Comparison of ENCODE assay signal across 15 cellular contexts in genomic region chr10:5604946-5605345, GRCh38.
DNase-seq lines count a peak whose midpoint lies in the region; ATAC-seq and TF ChIP-seq lines count a peak whose summit lies in the region.
"Had no signal": no experiment of that assay in that cellular context is flagged by ENCODE, and none has a peak within 500 bp of the region (broad histone marks: within the 10 kb centered on the region; RNA-seq: fewer than 3 reads in every experiment).

No MANE protein-coding gene starts in this region.

- DNase-seq in Right ventricle myocardium inferior (ENCODE audit: missing footprints) (peak; percentile 28), left ventricle myocardium inferior (no peak), chondrocyte (ENCODE audit: low spot score) (peak; percentile 38), DMS79 (lab: John Stamatoyannopoulos, UW) (no peak), adrenal gland (no peak)
- DNase-seq in CD8-positive, alpha-beta memory T cell = no peak
- DNase-seq: AML-193, DMS53, GM23248, H7 had no signal

- H3K36me3 ChIP-seq in left ventricle myocardium inferior (no peaks in the 10 kb centered on the region), adrenal gland (replicated peaks in 1 of 2) (no peaks in the 10 kb centered on the region)
- no peaks in the 10 kb centered on the region for H3K36me3 ChIP-seq in CD8-positive, alpha-beta memory T cell (ENCODE audit: insufficient read depth, low read length)
- H3K36me3 ChIP-seq: BLaER1 had no signal

- H3K4me3 Mint-ChIP-seq in chondrocyte (ENCODE audit: unreplicated experiment) (no peak overlapping the region), nephron (no peak overlapping the region)
- no peak overlapping the region for H3K4me3 Mint-ChIP-seq in CD8-positive, alpha-beta memory T cell
- H3K4me3 Mint-ChIP-seq: IgD-negative memory B cell had no signal

- WGBS in adrenal gland, 4 donors = 68 to 90% (median 77%) methylated on average over 7 of the region's 7 CpGs

- no peak for ATAC-seq in Right ventricle myocardium inferior
- no peak for ATAC-seq in HG03159 (IDR thresholded peaks at IDR 0.05; ENCODE audit: unreplicated experiment)

- H3K27ac ChIP-seq in left ventricle myocardium inferior (replicated peaks) (no peak overlapping the region), adrenal gland (no peak overlapping the region)
- H3K27ac ChIP-seq in CD8-positive, alpha-beta memory T cell (ENCODE audit: low read depth, low read length) = no peak overlapping the region
- H3K27ac ChIP-seq: 22Rv1, BLaER1, GM23248 had no signal

- no peaks in the 10 kb centered on the region for H3K36me3 Mint-ChIP-seq in chondrocyte (ENCODE audit: low read depth)
- no peaks in the 10 kb centered on the region for H3K36me3 Mint-ChIP-seq in nephron (ENCODE audit: low read depth)
- H3K36me3 Mint-ChIP-seq in CD8-positive, alpha-beta memory T cell = peaks cover 0 to 4% (median 0%) of the 10 kb centered on the region in 3 donors
- H3K36me3 Mint-ChIP-seq: IgD-negative memory B cell had no signal

- TF ChIP-seq POLR2A in adrenal gland (IDR thresholded peaks at IDR 0.05) = no peak

- no peaks in the 10 kb centered on the region for H3K9me3 Mint-ChIP-seq in chondrocyte (ENCODE audit: low read depth)
- no peaks in the 10 kb centered on the region for H3K9me3 Mint-ChIP-seq in nephron
- peaks cover 0 to 5% (median 0%) of the 10 kb centered on the region in 5 donors for H3K9me3 Mint-ChIP-seq in CD8-positive, alpha-beta memory T cell

- no peaks in the 10 kb centered on the region for H3K27me3 Mint-ChIP-seq in chondrocyte (ENCODE audit: low read depth)
- H3K27me3 Mint-ChIP-seq in nephron (ENCODE audit: low read depth) = peaks cover 5% of the 10 kb centered on the region
- peaks cover 4 to 19% of the 10 kb centered on the region in 2 donors for H3K27me3 Mint-ChIP-seq in CD8-positive, alpha-beta memory T cell

- H3K27ac Mint-ChIP-seq in chondrocyte (ENCODE audit: unreplicated experiment) = no peak overlapping the region
- H3K27ac Mint-ChIP-seq in nephron = peak overlapping the region in 2 of 3 experiments; percentile 30 to 61
- no peak overlapping the region for H3K27ac Mint-ChIP-seq in CD8-positive, alpha-beta memory T cell

- H3K9me3 ChIP-seq in left ventricle myocardium inferior (replicated peaks) (no peaks in the 10 kb centered on the region), adrenal gland (replicated peaks in 1 of 3) (no peaks in the 10 kb centered on the region)
- no peaks in the 10 kb centered on the region for H3K9me3 ChIP-seq in CD8-positive, alpha-beta memory T cell (ENCODE audit: low read length)
- H3K9me3 ChIP-seq: BLaER1 had no signal

- CTCF ChIA-PET in CD8-positive, alpha-beta memory T cell (lab: Charles Lee) = no interaction called here

- intact Hi-C loops in Right ventricle myocardium inferior (cut with DNase I) = no loop called here
- intact Hi-C loops in left ventricle myocardium inferior (cut with micrococcal nuclease) = no loop called here
- intact Hi-C loops in adrenal gland (cut with DNase I) = no loop called here

- peaks cover 22% of the 10 kb centered on the region for H3K27me3 ChIP-seq in left ventricle myocardium inferior (ENCODE audit: low read depth)
- no peaks in the 10 kb centered on the region for H3K27me3 ChIP-seq in CD8-positive, alpha-beta memory T cell (ENCODE audit: insufficient read depth, low read length, poor library complexity, severe bottlenecking)
- no peaks in the 10 kb centered on the region for H3K27me3 ChIP-seq in adrenal gland
- H3K27me3 ChIP-seq: BLaER1 had no signal

- POLR2A ChIA-PET in CD8-positive, alpha-beta memory T cell (lab: Charles Lee) = no interaction called here

- TF ChIP-seq CTCF in left ventricle myocardium inferior (IDR thresholded peaks at IDR 0.05; ENCODE audit: borderline replicate concordance) (no peak), chondrocyte (IDR thresholded peaks at IDR 0.05) (no peak), nephron (IDR thresholded peaks at IDR 0.05; ENCODE audit: unreplicated experiment in 3 of 3) (no peak), adrenal gland (IDR thresholded peaks at IDR 0.05) (no peak)

- no peaks in the 10 kb centered on the region for H3K4me1 ChIP-seq in left ventricle myocardium inferior
- H3K4me1 ChIP-seq in CD8-positive, alpha-beta memory T cell (ENCODE audit: insufficient read depth, low read length) = no peaks in the 10 kb centered on the region
- H3K4me1 ChIP-seq in adrenal gland (replicated peaks in 1 of 2) = peaks cover 0 to 6% of the 10 kb centered on the region in 2 donors

- H3K4me3 ChIP-seq in left ventricle myocardium inferior (no peak overlapping the region), adrenal gland (no peak overlapping the region)
- H3K4me3 ChIP-seq in CD8-positive, alpha-beta memory T cell (ENCODE audit: low read length) = no peak overlapping the region
- H3K4me3 ChIP-seq: BLaER1, GM23248 had no signal

- H3K4me1 Mint-ChIP-seq in chondrocyte (ENCODE audit: low read depth) (peaks cover 26% of the 10 kb centered on the region), nephron (peaks cover 22% of the 10 kb centered on the region)
- H3K4me1 Mint-ChIP-seq in CD8-positive, alpha-beta memory T cell = no peaks in the 10 kb centered on the region
- H3K4me1 Mint-ChIP-seq: IgD-negative memory B cell had no signal

Comparison
In these comparisons a context has a peak if more than half of its experiments do, and no peak if none do; other contexts are left out.
1. DNase-seq: peak in Right ventricle myocardium inferior (single experiment) and chondrocyte (single experiment); none in left ventricle myocardium inferior (single experiment), DMS79 (single experiment), CD8-positive, alpha-beta memory T cell (0 of 5) and adrenal gland (0 of 7).
2. H3K27ac Mint-ChIP-seq: peak in nephron (2 of 3); none in chondrocyte (single experiment) and CD8-positive, alpha-beta memory T cell (0 of 8).